In the genomic region with DNA sequence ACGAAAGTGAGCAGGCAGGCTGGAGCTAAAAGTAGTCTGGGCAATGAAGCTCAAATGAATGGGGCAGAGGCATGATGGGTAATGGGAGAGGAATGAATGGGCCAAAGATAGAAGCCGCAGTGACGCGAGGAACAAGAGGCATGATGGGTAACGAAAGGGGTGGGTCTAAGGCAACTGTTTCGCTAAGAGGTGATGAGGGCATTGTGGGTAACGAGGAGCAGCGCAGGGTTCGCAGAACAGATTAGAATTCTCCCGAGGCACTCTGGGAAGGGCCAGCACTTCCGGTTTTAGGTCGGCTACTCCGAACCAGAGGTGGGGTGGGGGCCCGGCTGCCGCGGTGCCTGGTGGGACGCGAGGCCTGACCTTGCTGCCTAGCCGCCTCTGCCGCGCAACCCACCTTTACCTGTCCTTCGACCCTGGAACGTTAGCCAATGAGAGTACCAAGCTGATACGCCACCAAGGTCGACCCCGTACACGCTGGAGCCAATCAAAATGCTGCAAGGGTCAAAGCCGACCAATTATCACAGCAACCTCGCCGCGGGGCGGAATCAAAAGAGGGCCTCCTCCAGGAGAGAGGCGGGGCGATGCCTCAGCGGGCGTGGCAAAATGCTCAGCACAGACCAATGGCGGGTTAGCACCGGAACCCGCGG, we compare ENCODE assay signal across 8 cellular contexts. TPM values are rescaled to one million over a fixed set of nuclear protein-coding genes. Genes with fewer than 3 reads are reported as not detected.
DNase-seq lines count a peak whose midpoint lies in the region; TF ChIP-seq lines count a peak whose summit lies in the region.

No MANE protein-coding gene starts in this region.

- peak in 1 of 2 donors; percentile 71 for TF ChIP-seq POLR2A in Peyer's patch (IDR thresholded peaks at IDR 0.05)

- H3K4me3 Mint-ChIP-seq in osteocyte (ENCODE audit: unreplicated experiment): peak overlapping the region; percentile 79

- intact Hi-C loops in cardiac septum (cut with DNase I): loop anchor here (1.0 to 2.0 kb wide), 2 partner anchors 44 to 65 kb away; a partner anchor contains a TSS

- in situ Hi-C loops in HAP-1 (cut with MboI; ENCODE audit: low sequenced_read_pairs): no loop called here

- H3K4me1 ChIP-seq in HAP-1: peaks cover 11% of the 10 kb centered on the region
- peaks cover 0 to 23% (median 8%) of the 10 kb centered on the region in 4 donors for H3K4me1 ChIP-seq in Peyer's patch

- no peak for TF ChIP-seq CTCF in LNCaP clone FGC (IDR thresholded peaks at IDR 0.05; ENCODE audit: control insufficient read depth, extremely low read depth, insufficient read depth)
- TF ChIP-seq CTCF in Peyer's patch (IDR thresholded peaks at IDR 0.05): no peak
- TF ChIP-seq CTCF in osteocyte (IDR thresholded peaks at IDR 0.05): no peak

- peak overlapping the region; percentile 90 to 98 (median 94) for H3K27ac ChIP-seq in Peyer's patch

- H3K4me1 Mint-ChIP-seq in osteocyte (ENCODE audit: unreplicated experiment): peaks cover 24% of the 10 kb centered on the region

- H3K9me3 ChIP-seq in HAP-1 (no peaks in the 10 kb centered on the region), Peyer's patch (no peaks in the 10 kb centered on the region)

- H3K27me3 Mint-ChIP-seq in osteocyte (ENCODE audit: unreplicated experiment): no peaks in the 10 kb centered on the region

- H3K36me3 ChIP-seq in HAP-1 (replicated peaks): peaks cover 53% of the 10 kb centered on the region
- peaks cover 0 to 60% (median 0%) of the 10 kb centered on the region in 3 donors for H3K36me3 ChIP-seq in Peyer's patch

- H3K27ac Mint-ChIP-seq in osteocyte (ENCODE audit: unreplicated experiment): peak overlapping the region; percentile 90

- DNase-seq in activated CD8-positive, alpha-beta memory T cell treated with anti-CD3 and anti-CD28 coated beads for 48 hours (ENCODE audit: low read depth in 2 of 3, low spot score in 2 of 3): peak in 2 of 3 experiments; percentile 99 to 100
- no peak for DNase-seq in activated CD8-positive, alpha-beta memory T cell treated with anti-CD3 and anti-CD28 coated beads, Interleukin-2, amount 50 U/mL, for 4 hours
- DNase-seq in HAP-1 (ENCODE audit: low spot score in 2 of 2): peak; percentile 100
- peak; percentile 97 for DNase-seq in LNCaP clone FGC (ENCODE audit: low read depth)
- no peak for DNase-seq in Peyer's patch
- peak; percentile 93 to 100 (median 100) for DNase-seq in amygdala (lab: John Stamatoyannopoulos, UW)
- peak; percentile 100 for DNase-seq in cardiac septum (ENCODE audit: low spot score)
- DNase-seq in osteocyte (ENCODE audit: extremely low spot score, unreplicated experiment): peak; percentile 100

- peak overlapping the region; percentile 26 for H3K4me3 ChIP-seq in HAP-1
- peak overlapping the region; percentile 51 for H3K4me3 ChIP-seq in LNCaP clone FGC (ENCODE audit: low read depth, low read length)
- peak overlapping the region; percentile 60 to 100 (median 64) for H3K4me3 ChIP-seq in Peyer's patch

- H3K27me3 ChIP-seq in HAP-1 (ENCODE audit: low read depth) (no peaks in the 10 kb centered on the region), Peyer's patch (no peaks in the 10 kb centered on the region)

- H3K36me3 Mint-ChIP-seq in osteocyte (ENCODE audit: unreplicated experiment): peaks cover 24% of the 10 kb centered on the region

- H3K9me3 Mint-ChIP-seq in osteocyte (ENCODE audit: unreplicated experiment): no peaks in the 10 kb centered on the region

RNA-seq across cellular contexts. Expression of a gene that starts 0.6 kb away (rescaled TPM):
- total RNA-seq in Peyer's patch (10 to 100 TPM; 32.6 to 45.7 (median 37.5) TPM), cardiac septum (43.0 TPM), osteocyte (47.4 and 48.7 TPM in 2 replicates)

RNA-seq across cellular contexts. Expression of a gene that starts 15.1 kb away (rescaled TPM):
- total RNA-seq in Peyer's patch (100 to 1,000 TPM in 1 of 4 donors, 10 to 100 TPM in 3; 24.2 to 203 (median 51.6) TPM), cardiac septum (26.6 TPM), osteocyte (151 and 184 TPM in 2 replicates)

RNA-seq across cellular contexts. Expression of a gene that starts 23.9 kb away (rescaled TPM):
- 100 to 1,000 TPM in 1 of 4 donors, 10 to 100 TPM in 1, 1 to 10 TPM in 1, not detected in 1; 3.9 to 107 (median 14.2) TPM for total RNA-seq in Peyer's patch
- total RNA-seq in cardiac septum: 7.3 TPM
- total RNA-seq in osteocyte: 3.3 TPM in 1 of 2 replicates, not detected in the other

RNA-seq across cellular contexts. Expression of a gene that starts 44.4 kb away (rescaled TPM):
- total RNA-seq in Peyer's patch (100 to 1,000 TPM in 3 of 4 donors, 10 to 100 TPM in 1; 25.6 to 171 (median 122) TPM), cardiac septum (60.0 TPM), osteocyte (117 TPM in 2 replicates)

RNA-seq across cellular contexts. Expression of a gene that starts 51.5 kb away (rescaled TPM):
- total RNA-seq in Peyer's patch (not detected), cardiac septum (not detected), osteocyte (not detected in 2 replicates)

Comparison
In these comparisons a context has a peak if more than half of its experiments do, and no peak if none do; other contexts are left out.
1. DNase-seq: peak in activated CD8-positive, alpha-beta memory T cell treated with anti-CD3 and anti-CD28 coated beads for 48 hours (2 of 3), HAP-1 (2 of 2), LNCaP clone FGC (single experiment), amygdala (56 of 56), cardiac septum (single experiment) and osteocyte (single experiment); none in activated CD8-positive, alpha-beta memory T cell treated with anti-CD3 and anti-CD28 coated beads, Interleukin-2, amount 50 U/mL, for 4 hours (single experiment) and Peyer's patch (0 of 3).
2. Peak in every context shown above with its lines, with median percentiles within 50 percentile points of each other: H3K4me3 ChIP-seq.